Comparison of ENCODE assay signal across 8 cellular contexts in the genomic region with DNA sequence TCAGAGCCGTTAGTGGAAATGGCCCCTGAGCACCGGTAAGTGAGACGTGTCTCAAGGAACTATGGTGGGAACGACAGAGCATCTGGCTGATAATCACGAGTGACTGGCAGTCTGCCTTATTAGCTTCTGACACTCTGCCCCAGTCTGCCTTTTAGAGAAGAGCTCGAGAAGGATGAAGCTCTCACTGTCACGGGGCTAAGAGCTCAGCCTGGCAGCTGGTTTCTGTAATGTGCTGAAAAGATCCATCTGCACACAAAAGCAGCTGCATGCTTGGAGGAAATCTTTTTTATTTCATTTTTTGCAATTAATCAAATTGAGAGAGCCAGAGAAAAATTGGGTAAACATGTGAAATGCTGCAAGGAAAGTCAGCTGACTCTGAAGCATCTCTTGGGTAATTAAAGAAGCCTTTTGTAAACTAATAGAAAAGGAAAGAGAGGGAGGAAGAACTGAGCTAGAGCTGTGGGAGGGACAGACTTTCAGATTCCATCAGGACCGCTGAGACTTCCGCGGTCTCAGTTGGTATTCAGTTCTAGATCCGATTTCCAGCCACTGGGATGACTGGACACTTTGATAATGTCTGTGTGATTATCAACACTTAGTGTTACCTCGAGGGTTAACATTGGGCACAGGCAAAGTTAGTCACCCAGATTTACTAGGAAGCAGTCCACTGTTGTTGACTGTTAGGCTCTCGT. TPM values are rescaled to one million over a fixed set of nuclear protein-coding genes. Genes with fewer than 3 reads are reported as not detected.
A peak's percentile ranks its signal among the peaks of the same experiment; 100 is the strongest.
DNase-seq lines count a peak whose midpoint lies in the region; ATAC-seq, FAIRE-seq and TF ChIP-seq lines count a peak whose summit lies in the region.

No MANE protein-coding gene starts in this region.

- H3F3A ChIP-seq in PC-3 (ENCODE audit: low read length, unreplicated experiment) = peaks cover under 1% of the 10 kb centered on the region

- no peaks in the 10 kb centered on the region for H3K9me2 ChIP-seq in PC-3 (replicated peaks; ENCODE audit: low read length)

- H3K27ac Mint-ChIP-seq in activated naive CD8-positive, alpha-beta T cell treated with anti-CD3 and anti-CD28 coated beads, Interleukin-2, amount 10 ng/mL, durations not matched to agents 7 days and 5 days = peak overlapping the region; percentile 62

- POLR2A ChIA-PET in activated naive CD8-positive, alpha-beta T cell treated with anti-CD3 and anti-CD28 coated beads, Interleukin-2, amount 10 ng/mL, durations not matched to agents 7 days and 5 days (lab: Charles Lee) = interaction anchor here (0.6 to 2.3 kb wide), 2 partner anchors 13 to 24 kb away, joined by 3 to 18 read pairs; partner anchors contain the start of gene MBP
- POLR2A ChIA-PET in PC-3 (lab: Charles Lee; ENCODE audit: unreplicated experiment) = no interaction called here

- peaks cover 14% of the 10 kb centered on the region; the same call in 1 of the 2 replicates for H3K79me2 ChIP-seq in PC-3 (ENCODE audit: low read length)

- H3K36me3 ChIP-seq in kidney (ENCODE audit: control insufficient read depth in 1 of 2, insufficient read depth in 2 of 2, low read length in 2 of 2) = no peaks in the 10 kb centered on the region
- H3K36me3 ChIP-seq in stomach = peaks cover 0 to 19% (median 13%) of the 10 kb centered on the region in 4 donors
- H3K36me3 ChIP-seq in PC-3 (ENCODE audit: low read depth, low read length) = peaks cover 13% of the 10 kb centered on the region; the same call in 1 of the 2 replicates

- no TSS peak for BruUV-seq in PC-3 (replicated peaks; lab: Mats Ljungman, UMichigan)

- DNase-seq in GM04503 (ENCODE audit: low read depth) (peak; percentile 88), LHCN-M2 (ENCODE audit: low read depth) (peak; percentile 94), kidney (peak; percentile 76), stomach (no peak), DMS153 (lab: John Stamatoyannopoulos, UW) (no peak), PC-3 (no peak)
- DNase-seq in activated naive CD8-positive, alpha-beta T cell treated with anti-CD3 and anti-CD28 coated beads, Interleukin-2, amount 10 ng/mL, durations not matched to agents 7 days and 5 days = no peak

- peak overlapping the region in 1 of 2 donors; percentile 90 for H3K27ac ChIP-seq in kidney (ENCODE audit: low read depth in 2 of 2, low read length in 2 of 2)
- peak overlapping the region in 4 of 5 donors; percentile 59 to 89 (median 73) for H3K27ac ChIP-seq in stomach
- no peak overlapping the region for H3K27ac ChIP-seq in PC-3 (ENCODE audit: low read length)

- no peaks in the 10 kb centered on the region for H3K9me3 ChIP-seq in kidney (ENCODE audit: control insufficient read depth in 1 of 2, low read length in 2 of 2)
- no peaks in the 10 kb centered on the region for H3K9me3 ChIP-seq in stomach
- H3K9me3 ChIP-seq in PC-3 (ENCODE audit: low read length) = no peaks in the 10 kb centered on the region

- no peak overlapping the region for H2AFZ ChIP-seq in PC-3 (ENCODE audit: low read length)

- TF ChIP-seq EP300 in stomach (IDR thresholded peaks at IDR 0.05) = no peak

- H3K9me3 Mint-ChIP-seq in activated naive CD8-positive, alpha-beta T cell treated with anti-CD3 and anti-CD28 coated beads, Interleukin-2, amount 10 ng/mL, durations not matched to agents 7 days and 5 days = peaks cover 4% of the 10 kb centered on the region

- FAIRE-seq in kidney (lab: Jason Lieb, UNC) = no peak

- H3K27me3 ChIP-seq in stomach (no peaks in the 10 kb centered on the region), PC-3 (ENCODE audit: low read length) (no peaks in the 10 kb centered on the region)

- H3K9ac ChIP-seq in kidney (ENCODE audit: low read length in 2 of 2) (peak overlapping the region in 1 of 2 donors; percentile 8), PC-3 (ENCODE audit: low read length) (no peak overlapping the region)

- TF ChIP-seq CTCF in kidney (IDR thresholded peaks at IDR 0.05; ENCODE audit: borderline replicate concordance, extremely low read depth, insufficient read depth) (no peak), stomach (IDR thresholded peaks at IDR 0.05) (no peak), PC-3 (conservative IDR thresholded peaks at IDR 0.05; ENCODE audit: low read depth, low read length) (no peak)

- intact Hi-C loops in kidney (cut with DNase I) (no loop called here), stomach (cut with DNase I; ENCODE audit: low total_unique reads) (no loop called here), PC-3 (cut with micrococcal nuclease) (no loop called here)

- no peak for TF ChIP-seq POLR2A in stomach (IDR thresholded peaks at IDR 0.05)

- CTCF ChIA-PET in PC-3 (lab: Charles Lee) = no interaction called here

- H3K36me3 Mint-ChIP-seq in activated naive CD8-positive, alpha-beta T cell treated with anti-CD3 and anti-CD28 coated beads, Interleukin-2, amount 10 ng/mL, durations not matched to agents 7 days and 5 days = peaks cover 62% of the 10 kb centered on the region

- H3K4me3 ChIP-seq in kidney (ENCODE audit: low read length in 2 of 2) = no peak overlapping the region
- no peak overlapping the region for H3K4me3 ChIP-seq in stomach
- no peak overlapping the region for H3K4me3 ChIP-seq in PC-3 (ENCODE audit: low read length)

- H3K4me1 ChIP-seq in kidney (ENCODE audit: control insufficient read depth in 1 of 2, insufficient read depth in 1 of 2, low read depth in 1 of 2, low read length in 2 of 2) (peaks cover 19 to 45% of the 10 kb centered on the region in 2 donors), stomach (peaks cover 45 to 95% (median 69%) of the 10 kb centered on the region in 4 donors), PC-3 (ENCODE audit: insufficient read depth, low read length) (peaks cover 14% of the 10 kb centered on the region)

- no peaks in the 10 kb centered on the region for H4K20me1 ChIP-seq in PC-3 (ENCODE audit: low read length)

- peak; percentile 61 for ATAC-seq in GM21515 (IDR thresholded peaks at IDR 0.05; ENCODE audit: unreplicated experiment)
- peak; percentile 25 for ATAC-seq in activated naive CD8-positive, alpha-beta T cell treated with anti-CD3 and anti-CD28 coated beads, Interleukin-2, amount 10 ng/mL, durations not matched to agents 7 days and 5 days (ENCODE audit: low read depth)
- ATAC-seq in PC-3 = no peak; the same call in 1 of the 2 replicates

- no peaks in the 10 kb centered on the region for H3K27me3 Mint-ChIP-seq in activated naive CD8-positive, alpha-beta T cell treated with anti-CD3 and anti-CD28 coated beads, Interleukin-2, amount 10 ng/mL, durations not matched to agents 7 days and 5 days

- peak overlapping the region; percentile 41 for H3K4me3 Mint-ChIP-seq in activated naive CD8-positive, alpha-beta T cell treated with anti-CD3 and anti-CD28 coated beads, Interleukin-2, amount 10 ng/mL, durations not matched to agents 7 days and 5 days

- 27 to 50% (median 37%) methylated on average over 13 of the region's 13 CpGs for WGBS in stomach, 5 donors

- H3K4me2 ChIP-seq in PC-3 (ENCODE audit: low read length) = no peak overlapping the region

- peaks cover 58% of the 10 kb centered on the region for H3K4me1 Mint-ChIP-seq in activated naive CD8-positive, alpha-beta T cell treated with anti-CD3 and anti-CD28 coated beads, Interleukin-2, amount 10 ng/mL, durations not matched to agents 7 days and 5 days

RNA-seq across cellular contexts. Expression of gene MBP, which starts 24.4 kb away (rescaled TPM):
- total RNA-seq in LHCN-M2 (2014; rRNA removed) = under 0.01 and 1.0 TPM in 2 replicates
- polyA plus RNA-seq in LHCN-M2 (2012) = 0.09 TPM
- 100 to 1,000 TPM; 138 to 148 TPM for total RNA-seq in activated naive CD8-positive, alpha-beta T cell treated with anti-CD3 and anti-CD28 coated beads, Interleukin-2, amount 10 ng/mL, durations not matched to agents 7 days and 5 days
- total RNA-seq in kidney = 61.2 TPM
- polyA plus RNA-seq in kidney (ENCODE audit: insufficient read depth, low read depth, low replicate concordance) = 15.1 TPM
- 100 to 1,000 TPM in 1 of 5 donors, 10 to 100 TPM in 4; 30.4 to 407 (median 43.8) TPM for total RNA-seq in stomach
- 10 to 100 TPM in 1 of 3 donors, 1 to 10 TPM in 2; 7.9 to 16.8 (median 8.1) TPM for polyA plus RNA-seq in stomach
- 34.2 and 47.4 TPM in 2 replicates for total RNA-seq in PC-3 (2014; rRNA removed)

Comparison
In these comparisons a context has a peak if more than half of its experiments do, and no peak if none do; other contexts are left out.
1. DNase-seq: peak in GM04503 (single experiment), LHCN-M2 (single experiment) and kidney (single experiment); none in activated naive CD8-positive, alpha-beta T cell treated with anti-CD3 and anti-CD28 coated beads, Interleukin-2, amount 10 ng/mL, durations not matched to agents 7 days and 5 days (single experiment), stomach (single experiment), DMS153 (single experiment) and PC-3 (single experiment).
2. RNA of gene MBP, which starts 24.4 kb away (total RNA-seq): 138 to 148 TPM in activated naive CD8-positive, alpha-beta T cell treated with anti-CD3 and anti-CD28 coated beads, Interleukin-2, amount 10 ng/mL, durations not matched to agents 7 days and 5 days, 61.2 TPM in kidney (single experiment), 34.2 to 47.4 TPM in PC-3 and 30.4 to 407 TPM in stomach; under 0.01 to 1.0 TPM in LHCN-M2; every median in the first group is over 10 times any median in the second.